ENCODE assay signal across 2 cellular contexts in the genomic region with DNA sequence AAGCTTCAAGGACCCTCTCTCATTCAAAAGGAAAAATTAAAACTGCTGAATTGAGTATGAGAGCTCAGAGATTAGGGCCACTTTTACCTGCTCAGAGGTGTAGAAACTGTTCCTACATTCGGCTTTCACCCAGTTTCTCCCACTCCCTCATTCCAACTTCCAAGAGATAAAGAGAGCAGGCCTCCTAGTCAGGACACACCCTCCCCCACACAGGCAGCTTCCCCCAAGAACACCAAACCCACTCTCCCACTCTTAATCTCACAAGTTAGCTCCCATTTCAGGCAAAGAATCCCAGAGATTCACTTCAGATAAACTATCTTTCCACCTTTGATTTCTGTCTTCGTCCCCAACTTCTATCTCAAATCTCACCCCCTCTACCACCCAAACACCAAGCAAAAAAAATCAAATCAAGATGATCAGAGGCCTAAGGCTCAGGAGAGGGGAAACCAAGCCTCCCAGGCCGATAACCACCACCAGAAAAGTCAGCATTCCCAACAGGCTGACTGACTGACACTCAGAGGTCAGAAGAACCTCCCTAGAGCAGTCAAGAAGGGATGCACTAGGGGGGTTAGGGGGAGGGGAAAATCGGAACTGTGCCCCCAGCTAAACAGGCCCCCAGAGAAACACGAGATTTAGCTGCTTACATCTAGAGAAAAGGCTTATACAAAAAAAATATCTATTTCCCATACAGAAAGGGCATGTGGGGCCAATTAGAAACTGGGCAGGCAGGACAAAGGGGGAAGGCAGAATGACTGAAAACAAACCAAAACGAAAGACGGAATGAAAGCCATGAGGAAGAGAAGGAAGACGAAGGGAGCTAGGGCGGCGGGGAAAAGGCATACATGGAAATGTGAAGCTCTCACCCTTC.
TF ChIP-seq lines count a peak whose summit lies in the region.

No MANE protein-coding gene starts in this region.

TF ChIP-seq in SK-N-SH, 30 proteins besides CTCF, POLR2A, EP300 and RAD21 (continued from another document):
- TF ChIP-seq ZBTB33 (IDR thresholded peaks at IDR 0.05; ENCODE audit: borderline replicate concordance, low read depth): no peak
- TF ChIP-seq FOXJ3 (CRISPR knock-in tag; IDR thresholded peaks at IDR 0.05): no peak
- TF ChIP-seq MEF2A (IDR thresholded peaks at IDR 0.05; ENCODE audit: borderline replicate concordance, low read depth): no peak

TF ChIP-seq in SK-N-SH treated with all-trans-retinoic acid at 6 μM for 48 hours, 23 proteins besides CTCF, POLR2A, EP300 and RAD21 (continued from another document):
- no peak for TF ChIP-seq BACH2 (CRISPR knock-in tag; IDR thresholded peaks at IDR 0.05; ENCODE audit: borderline replicate concordance)
TF ChIP-seq in SK-N-SH treated with all-trans-retinoic acid at 6 μM for 48 hours: peak in this region for 0.
